In genomic region chr10:96124230-96125141, GRCh38 we compare ENCODE assay signal across 1 cellular context.
TF ChIP-seq lines count a peak whose summit lies in the region.

No MANE protein-coding gene starts in this region.

TF ChIP-seq in HepG2, 621 proteins besides CTCF, POLR2A, EP300 and RAD21 (continued from another document and continues in another):
- TF ChIP-seq CERS6 (CRISPR knock-in tag; IDR thresholded peaks at IDR 0.05) = no peak
- no peak for TF ChIP-seq ZNF572 (CRISPR knock-in tag; IDR thresholded peaks at IDR 0.05)
- TF ChIP-seq POGK (CRISPR knock-in tag; conservative IDR thresholded peaks at IDR 0.05) = no peak
- TF ChIP-seq TCF7L2 (IDR thresholded peaks at IDR 0.05; ENCODE audit: low read depth, low read length) = no peak
- TF ChIP-seq DZIP1 (CRISPR knock-in tag; IDR thresholded peaks at IDR 0.05) = no peak
- no peak for TF ChIP-seq SMAD3 (CRISPR knock-in tag; IDR thresholded peaks at IDR 0.05)
- TF ChIP-seq ZKSCAN1 (IDR thresholded peaks at IDR 0.05; ENCODE audit: low read length) = no peak
- no peak for TF ChIP-seq ZNF598 (CRISPR knock-in tag; IDR thresholded peaks at IDR 0.05; ENCODE audit: borderline replicate concordance)
- TF ChIP-seq ATF1 (CRISPR knock-in tag; IDR thresholded peaks at IDR 0.05) = no peak
- TF ChIP-seq YEATS2 (CRISPR knock-in tag; IDR thresholded peaks at IDR 0.05; ENCODE audit: borderline replicate concordance) = peak; percentile 51
- TF ChIP-seq ZNF17 (CRISPR knock-in tag; IDR thresholded peaks at IDR 0.05) = no peak
- TF ChIP-seq SIN3B (IDR thresholded peaks at IDR 0.05; ENCODE audit: low read length) = no peak
- peak; percentile 71; the same call in 1 of the 2 replicates for TF ChIP-seq ZMYM3 (CRISPR knock-in tag; IDR thresholded peaks at IDR 0.05)
- no peak for TF ChIP-seq ZNF784 (CRISPR knock-in tag; IDR thresholded peaks at IDR 0.05; ENCODE audit: borderline replicate concordance)
- TF ChIP-seq ZBTB46 (CRISPR knock-in tag; IDR thresholded peaks at IDR 0.05; ENCODE audit: borderline replicate concordance) = no peak
- TF ChIP-seq ZFP36L1 (CRISPR knock-in tag; IDR thresholded peaks at IDR 0.05) = 0 out of 2 replicates have a peak, but pooled peaks have one; percentile 43
- TF ChIP-seq SALL1 (CRISPR knock-in tag; IDR thresholded peaks at IDR 0.05) = peak; percentile 89
- TF ChIP-seq CEBPB (IDR thresholded peaks at IDR 0.05; ENCODE audit: borderline replicate concordance, low read depth, low read length) = peak; percentile 81
- no peak for TF ChIP-seq HINFP (CRISPR knock-in tag; IDR thresholded peaks at IDR 0.05; ENCODE audit: low read depth)
- no peak for TF ChIP-seq TOE1 (CRISPR knock-in tag; IDR thresholded peaks at IDR 0.05)
- peak; percentile 56 for TF ChIP-seq ZNF687 (CRISPR knock-in tag; IDR thresholded peaks at IDR 0.05)
- peak; percentile 50 for TF ChIP-seq ZNF777 (CRISPR knock-in tag; IDR thresholded peaks at IDR 0.05)
- no peak for TF ChIP-seq MED13 (CRISPR knock-in tag; IDR thresholded peaks at IDR 0.05)
- TF ChIP-seq NCOR1 (IDR thresholded peaks at IDR 0.05; ENCODE audit: borderline replicate concordance, low read length) = peak; percentile 67; the same call in 1 of the 2 replicates
- peak; percentile 30; the same call in 1 of the 2 replicates for TF ChIP-seq NCOA2 (CRISPR knock-in tag; IDR thresholded peaks at IDR 0.05)
- peak; percentile 82 for TF ChIP-seq POLR2AphosphoS5 (IDR thresholded peaks at IDR 0.05; ENCODE audit: low read depth, low read length)
- TF ChIP-seq HNF1B (CRISPR knock-in tag; IDR thresholded peaks at IDR 0.05) = peak; percentile 76
- TF ChIP-seq POLR2G (IDR thresholded peaks at IDR 0.05; ENCODE audit: low read depth, low read length) = peak; percentile 84
- peak; percentile 80 for TF ChIP-seq ZNF772 (CRISPR knock-in tag; IDR thresholded peaks at IDR 0.05)
- 0 out of 2 replicates have a peak, but pooled peaks have one; percentile 74 for TF ChIP-seq ZNF567 (CRISPR knock-in tag; IDR thresholded peaks at IDR 0.05; ENCODE audit: borderline replicate concordance)
- TF ChIP-seq ZBTB49 (CRISPR knock-in tag; IDR thresholded peaks at IDR 0.05; ENCODE audit: borderline replicate concordance) = no peak
- TF ChIP-seq ZNF549 (CRISPR knock-in tag; IDR thresholded peaks at IDR 0.05) = no peak
- no peak for TF ChIP-seq ZNF563 (CRISPR knock-in tag; IDR thresholded peaks at IDR 0.05)
- peak; percentile 66 for TF ChIP-seq UBTF (CRISPR knock-in tag; IDR thresholded peaks at IDR 0.05)
- TF ChIP-seq PCBP2 (optimal IDR thresholded peaks at IDR 0.05; ENCODE audit: low read depth, low read length, poor library complexity, severe bottlenecking) = no peak
- TF ChIP-seq ZFP91 (CRISPR knock-in tag; IDR thresholded peaks at IDR 0.05; ENCODE audit: borderline replicate concordance) = peak; percentile 100
